In genomic region chr20:62143976-62144825, GRCh38 we compare ENCODE assay signal across 8 cellular contexts. TPM values are rescaled to one million over a fixed set of nuclear protein-coding genes. Genes with fewer than 3 reads are reported as not detected.
DNase-seq lines count a peak whose midpoint lies in the region; ATAC-seq and TF ChIP-seq lines count a peak whose summit lies in the region.

No MANE protein-coding gene starts in this region.

- H3K36me3 Mint-ChIP-seq in activated T-cell treated with anti-CD3 and anti-CD28 coated beads, Interleukin-2, amount 50 U/mL, for 4 hours (ENCODE audit: insufficient read depth): peaks cover 13% of the 10 kb centered on the region
- peaks cover 11% of the 10 kb centered on the region for H3K36me3 Mint-ChIP-seq in neural crest cell (ENCODE audit: low read depth)

- peak; percentile 25 for ATAC-seq in HG02885 (IDR thresholded peaks at IDR 0.05; ENCODE audit: poor library complexity, unreplicated experiment)
- ATAC-seq in activated T-cell treated with anti-CD3 and anti-CD28 coated beads, Interleukin-2, amount 50 U/mL, for 4 hours: peak; percentile 46 to 47

- H3K4me3 Mint-ChIP-seq in activated T-cell treated with anti-CD3 and anti-CD28 coated beads, Interleukin-2, amount 50 U/mL, for 4 hours: peak overlapping the region; percentile 85
- H3K4me3 Mint-ChIP-seq in neural crest cell: peak overlapping the region; percentile 85

- H3K27ac Mint-ChIP-seq in neural crest cell (ENCODE audit: unreplicated experiment): no peak overlapping the region

- no peaks in the 10 kb centered on the region for H3K9me3 Mint-ChIP-seq in activated T-cell treated with anti-CD3 and anti-CD28 coated beads, Interleukin-2, amount 50 U/mL, for 4 hours
- no peaks in the 10 kb centered on the region for H3K9me3 Mint-ChIP-seq in neural crest cell

- H3K4me3 ChIP-seq in fibroblast of pulmonary artery (replicated peaks; ENCODE audit: low read depth, low read length): peak overlapping the region; percentile 71

- no peak for TF ChIP-seq CTCF in fibroblast of pulmonary artery (IDR thresholded peaks at IDR 0.05; ENCODE audit: low read length, missing control alignments)
- TF ChIP-seq CTCF in neural crest cell (conservative IDR thresholded peaks at IDR 0.05): no peak

- no peaks in the 10 kb centered on the region for H3K27me3 Mint-ChIP-seq in activated T-cell treated with anti-CD3 and anti-CD28 coated beads, Interleukin-2, amount 50 U/mL, for 4 hours (ENCODE audit: low read depth)
- H3K27me3 Mint-ChIP-seq in neural crest cell (ENCODE audit: low read depth): peaks cover 5% of the 10 kb centered on the region

- DNase-seq in NCI-H82 (lab: John Stamatoyannopoulos, UW): peak; percentile 63
- DNase-seq in NCI-H82 treated with DMSO at 0.1 percent for 48 hours (lab: John Stamatoyannopoulos, UW; ENCODE audit: unreplicated experiment): no peak
- peak; percentile 44 to 47 for DNase-seq in NOMO-1 (lab: John Stamatoyannopoulos, UW; ENCODE audit: unreplicated experiment in 2 of 2)
- DNase-seq in activated T-cell treated with anti-CD3 and anti-CD28 coated beads, Interleukin-2, amount 50 U/mL, for 4 hours: peak; percentile 50
- DNase-seq in fibroblast of pulmonary artery (ENCODE audit: low read depth): peak; percentile 68
- peak; percentile 39 for DNase-seq in neural crest cell (ENCODE audit: low read depth, low spot score)
- DNase-seq in ureter (ENCODE audit: low spot score): peak; percentile 61

- H3K4me1 Mint-ChIP-seq in activated T-cell treated with anti-CD3 and anti-CD28 coated beads, Interleukin-2, amount 50 U/mL, for 4 hours (ENCODE audit: low read depth): peaks cover 50% of the 10 kb centered on the region
- H3K4me1 Mint-ChIP-seq in neural crest cell: peaks cover 38% of the 10 kb centered on the region

RNA-seq across cellular contexts. Expression of gene SS18L1, which starts 0.6 kb away (rescaled TPM):
- total RNA-seq in activated T-cell treated with anti-CD3 and anti-CD28 coated beads, Interleukin-2, amount 50 U/mL, for 4 hours: 10 to 100 TPM; 14.4 to 16.1 (median 14.5) TPM
- 29.6 and 30.0 TPM in 2 replicates for total RNA-seq in neural crest cell
- 15.6 TPM for total RNA-seq in ureter

RNA-seq across cellular contexts. Expression of gene PSMA7, which starts 1.0 kb away (rescaled TPM):
- total RNA-seq in activated T-cell treated with anti-CD3 and anti-CD28 coated beads, Interleukin-2, amount 50 U/mL, for 4 hours: 100 to 1,000 TPM; 651 to 699 (median 689) TPM
- 318 and 322 TPM in 2 replicates for total RNA-seq in neural crest cell
- 181 TPM for total RNA-seq in ureter

RNA-seq across cellular contexts. Expression of gene LSM14B, which starts 21.9 kb away (rescaled TPM):
- 10 to 100 TPM; 35.2 to 41.3 (median 40.9) TPM for total RNA-seq in activated T-cell treated with anti-CD3 and anti-CD28 coated beads, Interleukin-2, amount 50 U/mL, for 4 hours
- total RNA-seq in neural crest cell (97.1 TPM in 2 replicates), ureter (39.0 TPM)

RNA-seq across cellular contexts. Expression of gene MTG2, which starts 38.6 kb away (rescaled TPM):
- 10 to 100 TPM; 38.3 to 57.6 (median 49.8) TPM for total RNA-seq in activated T-cell treated with anti-CD3 and anti-CD28 coated beads, Interleukin-2, amount 50 U/mL, for 4 hours
- total RNA-seq in neural crest cell (32.9 and 34.6 TPM in 2 replicates), ureter (35.5 TPM)
